8 cellular contexts compared by ENCODE assay signal in the genomic region with DNA sequence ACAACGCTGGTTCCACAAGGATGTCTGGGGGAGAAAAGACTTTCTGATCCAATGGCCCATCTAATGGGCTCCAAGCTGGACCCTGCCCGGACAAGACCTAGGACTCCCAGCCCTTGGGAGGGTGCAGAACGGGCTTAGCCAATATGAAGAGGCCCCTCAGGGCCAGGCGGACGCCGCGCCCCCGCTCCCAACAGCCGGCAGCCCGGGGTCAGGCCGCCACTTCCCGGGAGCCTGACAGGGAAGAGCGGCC. TPM values are rescaled to one million over a fixed set of nuclear protein-coding genes. Genes with fewer than 3 reads are reported as not detected.
DNase-seq lines count a peak whose midpoint lies in the region; ATAC-seq and TF ChIP-seq lines count a peak whose summit lies in the region.

No MANE protein-coding gene starts in this region.

- no peak overlapping the region for H3K27ac Mint-ChIP-seq in activated T-cell treated with anti-CD3 and anti-CD28 coated beads, Interleukin-2, amount 50 U/mL, for 24 hours

- no peaks in the 10 kb centered on the region for H3K9me3 ChIP-seq in mesodermal cell (ENCODE audit: control insufficient read depth, low read length)
- H3K9me3 ChIP-seq in tibial nerve: no peaks in the 10 kb centered on the region

- TF ChIP-seq POLR2A in tibial nerve (IDR thresholded peaks at IDR 0.05): no peak

- intact Hi-C loops in posterior vena cava (cut with DNase I): no loop called here

- H3K36me3 ChIP-seq in mesodermal cell (ENCODE audit: control insufficient read depth, insufficient read depth, low read length) (no peaks in the 10 kb centered on the region), tibial nerve (no peaks in the 10 kb centered on the region)

- peaks cover 49% of the 10 kb centered on the region for H3K27me3 Mint-ChIP-seq in activated T-cell treated with anti-CD3 and anti-CD28 coated beads, Interleukin-2, amount 50 U/mL, for 24 hours

- no peaks in the 10 kb centered on the region for H3K27me3 ChIP-seq in tibial nerve

- peaks cover 12% of the 10 kb centered on the region for H3K4me1 Mint-ChIP-seq in activated T-cell treated with anti-CD3 and anti-CD28 coated beads, Interleukin-2, amount 50 U/mL, for 24 hours (ENCODE audit: low read depth)

- peak overlapping the region; percentile 49 for H3K4me3 Mint-ChIP-seq in activated T-cell treated with anti-CD3 and anti-CD28 coated beads, Interleukin-2, amount 50 U/mL, for 24 hours

- H3K36me3 Mint-ChIP-seq in activated T-cell treated with anti-CD3 and anti-CD28 coated beads, Interleukin-2, amount 50 U/mL, for 24 hours (ENCODE audit: low read depth): no peaks in the 10 kb centered on the region

- no peak for TF ChIP-seq EP300 in tibial nerve (IDR thresholded peaks at IDR 0.05)

- H3K27ac ChIP-seq in caudate nucleus (ENCODE audit: low read depth, low read length): peak overlapping the region; percentile 72
- H3K27ac ChIP-seq in mesodermal cell (ENCODE audit: low read depth, low read length, severe bottlenecking): peak overlapping the region; percentile 45
- peak overlapping the region; percentile 84 to 95 (median 91) for H3K27ac ChIP-seq in tibial nerve

- DNase-seq in activated T-cell treated with anti-CD3 and anti-CD28 coated beads, Interleukin-2, amount 50 U/mL, for 24 hours: no peak
- DNase-seq in activated T-cell treated with anti-CD3 and anti-CD28 coated beads, Interleukin-2, amount 50 U/mL, for 1 hour: no peak
- DNase-seq in caudate nucleus (lab: John Stamatoyannopoulos, UW): peak in 5 of 61 donors; percentile 18 to 34 (median 28)
- DNase-seq in tibial nerve (ENCODE audit: low spot score in 2 of 2): no peak
- DNase-seq in NCI-H2081 treated with DMSO at 0.1 percent for 48 hours (lab: John Stamatoyannopoulos, UW): no peak
- no peak for DNase-seq in posterior vena cava (ENCODE audit: low spot score)

- H3K4me3 ChIP-seq in mesodermal cell (ENCODE audit: extremely low read depth, insufficient read depth, low read length, poor library complexity, severe bottlenecking) (peak overlapping the region; percentile 65), tibial nerve (peak overlapping the region; percentile 39 to 89 (median 70))

- ATAC-seq in GM19463 (IDR thresholded peaks at IDR 0.05; ENCODE audit: unreplicated experiment): no peak

- H3K4me1 ChIP-seq in mesodermal cell (ENCODE audit: control insufficient read depth, insufficient read depth, low read length, poor library complexity, severe bottlenecking): peaks cover 7% of the 10 kb centered on the region
- peaks cover 0 to 60% (median 28%) of the 10 kb centered on the region in 4 donors for H3K4me1 ChIP-seq in tibial nerve

- WGBS in mesodermal cell (ENCODE audit: insufficient coverage in 2 of 2), 2 experiments: 1 to 2% methylated on average over 8 to 13 of the region's 13 CpGs
- 2 to 29% methylated on average over 1 to 11 of the region's 13 CpGs for WGBS in tibial nerve, 2 donors

- no peak for TF ChIP-seq CTCF in tibial nerve (IDR thresholded peaks at IDR 0.05)

- H3K9me3 Mint-ChIP-seq in activated T-cell treated with anti-CD3 and anti-CD28 coated beads, Interleukin-2, amount 50 U/mL, for 24 hours: no peaks in the 10 kb centered on the region

RNA-seq across cellular contexts. Expression of gene P4HA2, which starts 0.5 kb away (rescaled TPM):
- 59.9 TPM for polyA plus RNA-seq in mesodermal cell (2013, experiment 1 of 2)
- polyA plus RNA-seq in mesodermal cell (2013, experiment 2 of 2): 58.1 TPM
- total RNA-seq in tibial nerve (10 to 100 TPM; 15.9 to 26.9 (median 22.8) TPM), posterior vena cava (10 to 100 TPM; 33.2 to 58.8 TPM)

RNA-seq across cellular contexts. Expression of gene PDLIM4, which starts 30.3 kb away (rescaled TPM):
- polyA plus RNA-seq in mesodermal cell (2013, experiment 1 of 2): 41.5 TPM
- polyA plus RNA-seq in mesodermal cell (2013, experiment 2 of 2): 33.3 TPM
- total RNA-seq in tibial nerve (10 to 100 TPM; 32.4 to 90.9 (median 50.8) TPM), posterior vena cava (10 to 100 TPM; 82.5 to 83.2 TPM)
